ENCODE assay signal across 8 cellular contexts in the genomic region with DNA sequence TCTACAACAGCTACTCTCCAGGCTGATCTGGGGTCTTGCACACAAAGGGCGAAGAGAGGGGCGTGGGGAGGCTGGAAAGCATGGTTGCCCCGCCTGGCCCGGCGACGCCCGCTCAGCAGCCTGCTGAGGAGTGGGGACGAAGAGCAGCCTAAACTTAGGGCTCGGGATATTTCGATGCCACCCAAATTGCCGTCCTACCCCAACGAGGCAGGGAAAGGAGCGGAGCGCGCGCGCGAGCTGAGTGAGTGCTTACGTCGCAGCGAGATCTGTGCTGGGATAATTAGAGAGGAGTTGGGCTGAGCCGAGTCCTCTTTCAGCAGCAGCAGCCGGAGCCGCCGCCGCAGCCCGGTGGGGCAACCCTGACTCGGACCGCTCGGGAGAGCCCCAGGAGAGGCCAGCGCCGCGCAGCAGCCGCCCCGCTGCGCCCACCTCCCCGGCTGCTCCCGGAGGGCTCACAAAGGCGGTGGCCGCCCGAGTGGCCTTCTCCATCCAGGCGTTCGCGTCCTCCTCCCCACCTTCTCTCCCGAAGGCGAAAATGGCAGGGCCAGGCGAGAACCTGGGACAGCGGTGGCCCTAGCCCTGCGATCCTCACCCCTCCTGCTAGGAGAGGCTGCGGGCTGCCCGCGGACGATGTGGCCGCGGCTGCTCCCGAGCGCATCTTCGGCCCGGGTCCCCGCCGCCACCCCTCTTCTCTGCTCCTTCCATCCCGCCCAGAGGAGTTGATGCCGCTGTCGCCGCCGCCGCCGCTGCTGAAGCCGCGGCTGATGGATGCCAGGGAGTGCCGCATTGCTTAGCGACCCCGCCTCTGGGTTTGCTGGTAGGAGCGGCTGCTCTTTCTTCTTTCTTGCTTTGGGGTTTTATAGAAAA. TPM values are rescaled to one million over a fixed set of nuclear protein-coding genes. Genes with fewer than 3 reads are reported as not detected.
A peak's percentile ranks its signal among the peaks of the same experiment; 100 is the strongest.
DNase-seq lines count a peak whose midpoint lies in the region; ATAC-seq and TF ChIP-seq lines count a peak whose summit lies in the region.

Gene CLVS2 (plus strand): TSS at position 306 of the 867 bp plus-strand sequence. CDS start 1,543 bp downstream, outside the sequence.

- DNase-seq in DMS153 treated with DMSO at 0.1 percent for 48 hours (lab: John Stamatoyannopoulos, UW; ENCODE audit: unreplicated experiment) (peak; percentile 8), NCI-H446 treated with DMSO at 0.1 percent for 48 hours (lab: John Stamatoyannopoulos, UW) (peak; percentile 65), fibroblast of peridontal ligament (ENCODE audit: extremely low read depth) (peak; percentile 5), ovary (no peak), GM10248 (ENCODE audit: extremely low spot score) (no peak)
- no peak for DNase-seq in activated CD4-positive, alpha-beta T cell treated with anti-CD3 and anti-CD28 coated beads for 48 hours

- POLR2A ChIA-PET in GM10248 (lab: Yijun Ruan, JAX): no interaction called here

- CTCF ChIA-PET in GM10248 (lab: Yijun Ruan, JAX): no interaction called here

- no peaks in the 10 kb centered on the region for H3K36me3 ChIP-seq in ovary

- H3K4me3 ChIP-seq in ovary: peak within 1 kb of the TSS; percentile 46

- H3K9me3 ChIP-seq in ovary: peaks cover 0 to 3% of the 10 kb centered on the region in 2 donors

- no peak for TF ChIP-seq POLR2A in ovary (IDR thresholded peaks at IDR 0.05)

- intact Hi-C loops in ovary (cut with DNase I): no loop called here

- no peak within 1 kb of the TSS for H3K27ac ChIP-seq in ovary

- WGBS in ovary, 3 donors: 1% methylated on average over 68 to 74 of the region's 74 CpGs

- peaks cover 4% of the 10 kb centered on the region for H3K4me1 ChIP-seq in ovary (ENCODE audit: insufficient read depth)

- ATAC-seq in HG03095 (IDR thresholded peaks at IDR 0.05; ENCODE audit: unreplicated experiment) (no peak), HG03520 (IDR thresholded peaks at IDR 0.05; ENCODE audit: unreplicated experiment) (no peak)

- TF ChIP-seq CTCF in ovary (IDR thresholded peaks at IDR 0.05) (no peak), GM10248 (IDR thresholded peaks at IDR 0.05; ENCODE audit: control extremely low read depth, extremely low read depth, low read depth, missing control alignments) (no peak)

- no peak for TF ChIP-seq EP300 in ovary (IDR thresholded peaks at IDR 0.05)

- H3K27me3 ChIP-seq in ovary: no peaks in the 10 kb centered on the region

RNA-seq across cellular contexts. Expression of gene CLVS2, which starts in this region (rescaled TPM):
- total RNA-seq in ovary: under 1 TPM in 1 of 7 donors, not detected in 6; under 0.01 TPM
- polyA plus RNA-seq in ovary: under 1 TPM in 1 of 2 donors, not detected in 1; 0.08 TPM

Comparison
In these comparisons a context has a peak if more than half of its experiments do, and no peak if none do; other contexts are left out.
1. DNase-seq: peak in DMS153 treated with DMSO at 0.1 percent for 48 hours (single experiment), NCI-H446 treated with DMSO at 0.1 percent for 48 hours (single experiment) and fibroblast of peridontal ligament (single experiment); none in ovary (0 of 5), activated CD4-positive, alpha-beta T cell treated with anti-CD3 and anti-CD28 coated beads for 48 hours (single experiment) and GM10248 (single experiment).